Comparison of ENCODE assay signal across 16 cellular contexts in the genomic region with DNA sequence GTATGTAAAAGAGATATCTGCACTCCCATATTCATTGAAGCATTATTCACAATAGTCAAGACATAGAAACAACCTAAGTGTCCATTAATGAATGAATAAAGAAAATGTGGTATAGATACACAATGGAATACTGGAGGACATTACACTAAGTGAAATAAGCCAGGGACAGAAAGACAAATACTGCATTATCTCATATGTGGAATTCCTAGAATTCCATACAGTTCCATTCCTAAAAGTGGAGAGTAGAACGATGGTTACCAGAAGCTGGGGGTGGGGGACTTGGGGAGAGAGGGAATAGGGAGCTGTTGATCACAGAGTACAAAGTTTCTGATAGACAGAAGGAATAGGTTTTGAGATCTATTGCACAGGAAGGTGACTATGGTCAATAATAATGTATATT. TPM values are rescaled to one million over a fixed set of nuclear protein-coding genes. Genes with fewer than 3 reads are reported as not detected.
DNase-seq lines count a peak whose midpoint lies in the region; ATAC-seq and TF ChIP-seq lines count a peak whose summit lies in the region.
"Had no signal": no experiment of that assay in that cellular context is flagged by ENCODE, and none has a peak within 500 bp of the region (broad histone marks: within the 10 kb centered on the region; RNA-seq: fewer than 3 reads in every experiment).

No MANE protein-coding gene starts in this region.

- peaks cover 26% of the 10 kb centered on the region for H3K36me3 ChIP-seq in CD4-positive, CD25-positive, alpha-beta regulatory T cell (ENCODE audit: control insufficient read depth, insufficient read depth, low read length)
- 0 out of 2 replicates have a peak, but pooled peaks cover 4% of the 10 kb centered on the region for H3K36me3 ChIP-seq in HAP-1 (replicated peaks)
- H3K36me3 ChIP-seq: transverse colon had no signal

- TF ChIP-seq CTCF in mesothelial cell of epicardium (IDR thresholded peaks at IDR 0.05; ENCODE audit: unreplicated experiment) (no peak), GM13977 (IDR thresholded peaks at IDR 0.05; ENCODE audit: extremely low read depth, insufficient read depth, missing control alignments) (no peak)

- peak overlapping the region in 3 of 4 donors; percentile 17 to 56 (median 51) for H3K4me3 Mint-ChIP-seq in CD4-positive, CD25-positive, alpha-beta regulatory T cell
- peak overlapping the region; percentile 7 for H3K4me3 Mint-ChIP-seq in activated T-helper 2 cell treated with anti-CD3 and anti-CD28 coated beads, Interferon-gamma antibody, Interleukin-2, Interleukin-4, amounts not matched to agents 10 μg/mL and 5 μg/mL and 100 μg/mL, durations not matched to agents 14 hours and 24 hours and 36 hours (ENCODE audit: low read depth)
- H3K4me3 Mint-ChIP-seq in mesothelial cell of epicardium: no peak overlapping the region

- H3K36me3 Mint-ChIP-seq in CD4-positive, CD25-positive, alpha-beta regulatory T cell: peaks cover 33% of the 10 kb centered on the region
- peaks cover 79% of the 10 kb centered on the region for H3K36me3 Mint-ChIP-seq in activated T-helper 2 cell treated with anti-CD3 and anti-CD28 coated beads, Interferon-gamma antibody, Interleukin-2, Interleukin-4, amounts not matched to agents 10 μg/mL and 5 μg/mL and 100 μg/mL, durations not matched to agents 14 hours and 24 hours and 36 hours (ENCODE audit: low read depth)
- H3K36me3 Mint-ChIP-seq in mesothelial cell of epicardium: peaks cover 35% of the 10 kb centered on the region

- no peak for ATAC-seq in CD4-positive, CD25-positive, alpha-beta regulatory T cell (ENCODE audit: low read depth in 2 of 2)
- ATAC-seq in GM21367 (IDR thresholded peaks at IDR 0.05; ENCODE audit: unreplicated experiment): no peak

- no peaks in the 10 kb centered on the region for H3K27me3 Mint-ChIP-seq in CD4-positive, CD25-positive, alpha-beta regulatory T cell
- H3K27me3 Mint-ChIP-seq in activated T-helper 2 cell treated with anti-CD3 and anti-CD28 coated beads, Interferon-gamma antibody, Interleukin-2, Interleukin-4, amounts not matched to agents 10 μg/mL and 5 μg/mL and 100 μg/mL, durations not matched to agents 14 hours and 24 hours and 36 hours (ENCODE audit: low read depth): no peaks in the 10 kb centered on the region
- no peaks in the 10 kb centered on the region for H3K27me3 Mint-ChIP-seq in mesothelial cell of epicardium (ENCODE audit: low read depth)

- H3K9me3 Mint-ChIP-seq in CD4-positive, CD25-positive, alpha-beta regulatory T cell: peaks cover 0 to 9% (median 0%) of the 10 kb centered on the region in 7 donors
- peaks cover 11% of the 10 kb centered on the region for H3K9me3 Mint-ChIP-seq in activated T-helper 2 cell treated with anti-CD3 and anti-CD28 coated beads, Interferon-gamma antibody, Interleukin-2, Interleukin-4, amounts not matched to agents 10 μg/mL and 5 μg/mL and 100 μg/mL, durations not matched to agents 14 hours and 24 hours and 36 hours
- peaks cover 23% of the 10 kb centered on the region for H3K9me3 Mint-ChIP-seq in mesothelial cell of epicardium

- no peaks in the 10 kb centered on the region for H3K9me3 ChIP-seq in CD4-positive, CD25-positive, alpha-beta regulatory T cell (ENCODE audit: control insufficient read depth in 2 of 2, low read length in 2 of 2)
- H3K9me3 ChIP-seq in HAP-1: no peaks in the 10 kb centered on the region
- H3K9me3 ChIP-seq: transverse colon had no signal

- peak overlapping the region; percentile 60 for H3K4me3 ChIP-seq in CD4-positive, CD25-positive, alpha-beta regulatory T cell (ENCODE audit: low read depth, low read length)
- no peak overlapping the region for H3K4me3 ChIP-seq in HAP-1
- H3K4me3 ChIP-seq: skin epidermis, transverse colon had no signal

- DNase-seq in CD4-positive, CD25-positive, alpha-beta regulatory T cell: no peak
- DNase-seq in HAP-1 (ENCODE audit: low spot score in 2 of 2) (peak; percentile 45 to 56), mesothelial cell of epicardium (ENCODE audit: low spot score in 2 of 2, unreplicated experiment in 2 of 2) (no peak), H4 (ENCODE audit: low spot score) (no peak), GM13977 (ENCODE audit: low spot score) (no peak), posterior vena cava (ENCODE audit: low spot score) (no peak)
- no peak for DNase-seq in activated T-helper 2 cell treated with anti-CD3 and anti-CD28 coated beads, Interferon-gamma antibody, Interleukin-2, Interleukin-4, amounts not matched to agents 10 μg/mL and 5 μg/mL and 100 μg/mL, durations not matched to agents 14 hours and 24 hours and 36 hours (ENCODE audit: low spot score)
- DNase-seq: C1 segment of cervical spinal cord; effector CD4-positive, alpha-beta T cell; Karpas-422; NCI-H1417; NCI-H2171 treated with DMSO at 0.1 percent for 48 hours; NK-92 treated with Interleukin-12 subunit alpha and Interleukin-12 subunit beta, amount 100 ng/mL, for 24 hours; transverse colon had no signal

- peaks cover 34% of the 10 kb centered on the region for H3K4me1 ChIP-seq in CD4-positive, CD25-positive, alpha-beta regulatory T cell (ENCODE audit: control insufficient read depth, insufficient read depth, low read length, poor library complexity, severe bottlenecking)
- H3K4me1 ChIP-seq in HAP-1: peaks cover 26% of the 10 kb centered on the region

- in situ Hi-C loops in HAP-1 (cut with MboI; ENCODE audit: low sequenced_read_pairs) (no loop called here), GM13977 (cut with MboI; ENCODE audit: low pct_unique_long_range_greater_than_20kb, low sequenced_read_pairs, unreplicated experiment) (no loop called here)

- H3K27me3 ChIP-seq in CD4-positive, CD25-positive, alpha-beta regulatory T cell (ENCODE audit: control insufficient read depth, insufficient read depth, low read length): no peaks in the 10 kb centered on the region
- H3K27me3 ChIP-seq in HAP-1 (ENCODE audit: low read depth): no peaks in the 10 kb centered on the region
- H3K27me3 ChIP-seq: transverse colon had no signal

- H3K27ac ChIP-seq in CD4-positive, CD25-positive, alpha-beta regulatory T cell (ENCODE audit: insufficient read depth, low read length, poor library complexity, severe bottlenecking): no peak overlapping the region
- H3K27ac ChIP-seq: skin epidermis, transverse colon had no signal

- intact Hi-C loops in activated T-helper 2 cell treated with anti-CD3 and anti-CD28 coated beads, Interferon-gamma antibody, Interleukin-2, Interleukin-4, amounts not matched to agents 10 μg/mL and 5 μg/mL and 100 μg/mL, durations not matched to agents 14 hours and 24 hours and 36 hours (cut with micrococcal nuclease): no loop called here
- intact Hi-C loops in posterior vena cava (cut with DNase I): no loop called here

- peaks cover 47 to 81% (median 61%) of the 10 kb centered on the region in 4 donors for H3K4me1 Mint-ChIP-seq in CD4-positive, CD25-positive, alpha-beta regulatory T cell
- peaks cover 51% of the 10 kb centered on the region for H3K4me1 Mint-ChIP-seq in activated T-helper 2 cell treated with anti-CD3 and anti-CD28 coated beads, Interferon-gamma antibody, Interleukin-2, Interleukin-4, amounts not matched to agents 10 μg/mL and 5 μg/mL and 100 μg/mL, durations not matched to agents 14 hours and 24 hours and 36 hours (ENCODE audit: low read depth)
- H3K4me1 Mint-ChIP-seq in mesothelial cell of epicardium: peaks cover 26% of the 10 kb centered on the region

- no peak overlapping the region for H3K27ac Mint-ChIP-seq in CD4-positive, CD25-positive, alpha-beta regulatory T cell
- no peak overlapping the region for H3K27ac Mint-ChIP-seq in activated T-helper 2 cell treated with anti-CD3 and anti-CD28 coated beads, Interferon-gamma antibody, Interleukin-2, Interleukin-4, amounts not matched to agents 10 μg/mL and 5 μg/mL and 100 μg/mL, durations not matched to agents 14 hours and 24 hours and 36 hours
- H3K27ac Mint-ChIP-seq in mesothelial cell of epicardium: peak overlapping the region; percentile 83

RNA-seq across cellular contexts. Expression of a gene that starts 7.4 kb away (rescaled TPM):
- total RNA-seq in CD4-positive, CD25-positive, alpha-beta regulatory T cell: 52.4 TPM
- polyA plus RNA-seq in CD4-positive, CD25-positive, alpha-beta regulatory T cell: 10 to 100 TPM; 30.6 to 38.4 (median 33.2) TPM
- 58.6 and 60.4 TPM in 2 replicates for total RNA-seq in activated T-helper 2 cell treated with anti-CD3 and anti-CD28 coated beads, Interferon-gamma antibody, Interleukin-2, Interleukin-4, amounts not matched to agents 10 μg/mL and 5 μg/mL and 100 μg/mL, durations not matched to agents 14 hours and 24 hours and 36 hours
- total RNA-seq in mesothelial cell of epicardium: 41.7 to 43.0 TPM (median 41.8 TPM) in 3 replicates
- 31.7 and 36.6 TPM in 2 replicates for total RNA-seq in H4 (2014; rRNA removed; shearing (Covaris generic))
- total RNA-seq in posterior vena cava: 10 to 100 TPM; 38.4 to 67.5 TPM

RNA-seq across cellular contexts. Expression of a gene that starts 7.7 kb away (rescaled TPM):
- 8.8 TPM for total RNA-seq in CD4-positive, CD25-positive, alpha-beta regulatory T cell
- 1 to 10 TPM; 3.6 to 5.3 (median 4.2) TPM for polyA plus RNA-seq in CD4-positive, CD25-positive, alpha-beta regulatory T cell
- total RNA-seq in activated T-helper 2 cell treated with anti-CD3 and anti-CD28 coated beads, Interferon-gamma antibody, Interleukin-2, Interleukin-4, amounts not matched to agents 10 μg/mL and 5 μg/mL and 100 μg/mL, durations not matched to agents 14 hours and 24 hours and 36 hours: 20.1 and 22.9 TPM in 2 replicates
- total RNA-seq in mesothelial cell of epicardium (7.5 to 9.9 TPM (median 8.2 TPM) in 3 replicates), posterior vena cava (1 to 10 TPM; 5.6 to 7.2 TPM)
- total RNA-seq in H4 (2014; rRNA removed; shearing (Covaris generic)): 2.3 and 3.3 TPM in 2 replicates

Comparison
In these comparisons a context has a peak if more than half of its experiments do, and no peak if none do; other contexts are left out.
1. DNase-seq: peak in HAP-1 (2 of 2); none in CD4-positive, CD25-positive, alpha-beta regulatory T cell (0 of 3), activated T-helper 2 cell treated with anti-CD3 and anti-CD28 coated beads, Interferon-gamma antibody, Interleukin-2, Interleukin-4, amounts not matched to agents 10 μg/mL and 5 μg/mL and 100 μg/mL, durations not matched to agents 14 hours and 24 hours and 36 hours (single experiment), mesothelial cell of epicardium (0 of 2), H4 (single experiment), GM13977 (single experiment) and posterior vena cava (single experiment).